ENCODE assay signal across 4 cellular contexts in the genomic region with DNA sequence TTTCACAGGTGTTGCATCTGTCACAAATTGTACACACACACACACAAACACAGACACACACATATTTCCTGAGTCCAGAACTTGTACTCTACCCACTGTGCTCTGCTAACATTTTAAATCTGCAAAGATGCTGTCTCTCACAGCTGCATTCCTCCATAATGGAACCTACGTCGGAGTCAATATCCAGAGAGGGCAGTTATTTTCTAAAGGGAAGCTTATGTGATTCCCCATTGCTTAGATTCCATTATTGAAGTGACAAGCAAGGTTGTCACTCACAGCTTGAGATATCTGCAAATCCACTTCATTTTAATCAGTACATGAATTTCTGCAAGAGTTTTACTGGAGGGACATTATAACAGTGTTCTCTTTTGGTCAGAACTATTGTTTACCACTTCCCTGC.
"Had no signal": no experiment of that assay in that cellular context is flagged by ENCODE, and none has a peak within 500 bp of the region (broad histone marks: within the 10 kb centered on the region; RNA-seq: fewer than 3 reads in every experiment).

No MANE protein-coding gene starts in this region.

- H3K27ac ChIP-seq: HL-60 had no signal

- ATAC-seq: K562 had no signal

- FAIRE-seq: K562 had no signal

- DNase-seq: IMR-90, KBM-7 had no signal

- H3K4me3 ChIP-seq: K562 had no signal
